ENCODE assay signal across 12 cellular contexts in the genomic region with DNA sequence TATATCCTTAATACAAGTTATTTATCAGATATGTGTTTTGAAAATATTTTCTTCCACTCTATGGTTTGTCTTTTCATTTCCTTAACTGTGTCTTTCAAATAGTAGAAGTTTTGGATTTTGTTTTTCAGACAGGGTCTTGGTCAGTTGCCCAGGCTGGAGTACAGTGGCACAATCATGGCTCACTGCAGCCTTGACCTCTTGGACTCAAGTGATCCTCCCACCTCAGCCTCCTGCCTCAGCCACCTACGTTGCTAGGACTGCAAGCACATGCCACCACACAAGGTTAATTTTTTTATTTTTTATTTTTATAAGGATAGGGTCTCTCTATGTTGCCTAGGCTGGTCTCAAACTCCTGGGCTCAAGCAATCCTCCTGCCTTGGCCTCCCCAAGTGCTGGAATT. TPM values are rescaled to one million over a fixed set of nuclear protein-coding genes. Genes with fewer than 3 reads are reported as not detected.
DNase-seq lines count a peak whose midpoint lies in the region; ATAC-seq, FAIRE-seq and TF ChIP-seq lines count a peak whose summit lies in the region.
"Not testable (repeated sequence)": the region's sequence is repeated elsewhere in the genome, so short reads cannot be mapped to it uniquely, and the experiment has no call there.
"Had no signal": no experiment of that assay in that cellular context is flagged by ENCODE, and none has a peak within 500 bp of the region (broad histone marks: within the 10 kb centered on the region; RNA-seq: fewer than 3 reads in every experiment).

No MANE protein-coding gene starts in this region.

- WGBS in HepG2 (ENCODE audit: low lambda C conversion rate): 3% methylated on average over 1 of the region's 1 CpG
- WGBS in spleen, 5 donors: 47 to 64% (median 51%) methylated on average over 1 of the region's 1 CpG
- 85% methylated on average over 1 of the region's 1 CpG for WGBS in suprapubic skin

- intact Hi-C loops in CD14-positive monocyte (cut with micrococcal nuclease); left ventricle myocardium superior (cut with micrococcal nuclease); HepG2 (cut with micrococcal nuclease; ENCODE audit: unreplicated experiment); posterior vena cava (cut with DNase I); spleen (cut with DNase I; ENCODE audit: low total_unique reads): not testable (repeated sequence)

- not testable (repeated sequence) for BruUV-seq in HepG2 (replicated peaks; lab: Mats Ljungman, UMichigan)

- H3K9me3 ChIP-seq in HepG2 (ENCODE audit: low read length); spleen; suprapubic skin: not testable (repeated sequence)

- H3K9ac ChIP-seq in HepG2 (ENCODE audit: insufficient read depth, low read depth, low read length): not testable (repeated sequence)

- POLR2A ChIA-PET in HepG2 (lab: Yijun Ruan, JAX): not testable (repeated sequence)

- H2AFZ ChIP-seq in HepG2 (ENCODE audit: low read length): not testable (repeated sequence)

- not testable (repeated sequence) for H3K4me1 Mint-ChIP-seq in CD14-positive monocyte; chondrocyte (ENCODE audit: low read depth)

- FAIRE-seq in HepG2 (lab: Jason Lieb, UNC): not testable (repeated sequence)

- ATAC-seq in left ventricle myocardium superior, HepG2: not testable (repeated sequence)

- not testable (repeated sequence) for H3K36me3 Mint-ChIP-seq in CD14-positive monocyte; chondrocyte (ENCODE audit: low read depth)

- TF ChIP-seq CTCF in CD14-positive monocyte (IDR thresholded peaks at IDR 0.05); chondrocyte (IDR thresholded peaks at IDR 0.05); HepG2 (CRISPR knock-in tag; IDR thresholded peaks at IDR 0.05); spleen (IDR thresholded peaks at IDR 0.05 in 8 of 11, conservative IDR thresholded peaks at IDR 0.05 in 3 of 11); suprapubic skin (IDR thresholded peaks at IDR 0.05): not testable (repeated sequence)

- TF ChIP-seq RAD21 in HepG2 (CRISPR knock-in tag; IDR thresholded peaks at IDR 0.05): not testable (repeated sequence)

- H3K4me3 Mint-ChIP-seq in CD14-positive monocyte; chondrocyte (ENCODE audit: unreplicated experiment): not testable (repeated sequence)

- peaks cover 6 to 11% (median 10%) of the 10 kb centered on the region in 3 donors for H3K27me3 Mint-ChIP-seq in CD14-positive monocyte (ENCODE audit: low read depth in 3 of 3)
- H3K27me3 Mint-ChIP-seq in chondrocyte (ENCODE audit: low read depth): not testable (repeated sequence)

- H3K4me3 ChIP-seq in HepG2 (replicated peaks in 1 of 3; ENCODE audit: insufficient read depth in 1 of 3, low read depth in 2 of 3, low read length in 3 of 3); spleen; suprapubic skin: not testable (repeated sequence)

- in situ Hi-C loops in HepG2 (cut with HindIII; ENCODE audit: extremely low pct_ligation_motif_present, low pct_unique_long_range_greater_than_20kb): not testable (repeated sequence)

- H3K4me2 ChIP-seq in HepG2 (ENCODE audit: low read depth, low read length): not testable (repeated sequence)

- H3K27ac Mint-ChIP-seq in CD14-positive monocyte; chondrocyte (ENCODE audit: unreplicated experiment): not testable (repeated sequence)

- not testable (repeated sequence) for H3K79me2 ChIP-seq in HepG2 (ENCODE audit: insufficient read depth, low read length)

- TF ChIP-seq EP300 in HepG2 (IDR thresholded peaks at IDR 0.05; ENCODE audit: low read depth in 2 of 2, low read length in 2 of 2); HepG2 (CRISPR knock-in tag; IDR thresholded peaks at IDR 0.05; ENCODE audit: borderline replicate concordance); suprapubic skin (IDR thresholded peaks at IDR 0.05): not testable (repeated sequence)

- H4K20me1 ChIP-seq in HepG2 (ENCODE audit: insufficient read depth, low read length): not testable (repeated sequence)

- H3K36me3 ChIP-seq in HepG2 (replicated peaks in 1 of 2; ENCODE audit: control insufficient read depth in 1 of 2, insufficient read depth in 2 of 2, low read length in 2 of 2); spleen; suprapubic skin: not testable (repeated sequence)

- H3K27me3 ChIP-seq in HepG2 (ENCODE audit: control insufficient read depth in 1 of 2, insufficient read depth in 2 of 2, low read length in 2 of 2) (peaks cover 0 to 22% of the 10 kb centered on the region in 2 experiments; a peak in 3 of 5 replicates), spleen (replicated peaks in 1 of 7) (peaks cover 0 to 18% (median 8%) of the 10 kb centered on the region in 7 donors), suprapubic skin (peaks cover 11% of the 10 kb centered on the region)

- CTCF ChIA-PET in HepG2 (lab: Yijun Ruan, JAX; ENCODE audit: low intra/inter-chr PET ratio, low total read pairs): not testable (repeated sequence)

- H3K9me3 Mint-ChIP-seq in CD14-positive monocyte; chondrocyte (ENCODE audit: low read depth): not testable (repeated sequence)

- DNase-seq in CD14-positive monocyte (ENCODE audit: low spot score) (peak; percentile 5), chondrocyte (ENCODE audit: low spot score) (peak; percentile 51), left ventricle myocardium superior (peak; percentile 6), posterior vena cava (ENCODE audit: low spot score) (peak; percentile 74), spleen (peak; percentile 35), suprapubic skin (ENCODE audit: low spot score in 2 of 2) (peak; percentile 38 to 70)
- peak; percentile 21 for DNase-seq in activated CD4-positive, CD25-positive, alpha-beta regulatory T cell treated with anti-CD3 and anti-CD28 coated beads, Interleukin-2, amount 50 U/mL, for 72 hours
- not testable (repeated sequence) for DNase-seq in HepG2 (ENCODE audit: low spot score)

- not testable (repeated sequence) for H3K27ac ChIP-seq in HepG2 (ENCODE audit: extremely low read length, insufficient read depth, low read length); spleen; suprapubic skin

- H3K4me1 ChIP-seq in HepG2 (ENCODE audit: insufficient read depth, low read length); spleen; suprapubic skin: not testable (repeated sequence)

- not testable (repeated sequence) for TF ChIP-seq POLR2A in HepG2 (IDR thresholded peaks at IDR 0.05; ENCODE audit: insufficient read depth in 1 of 2, low read depth in 2 of 2, low read length in 2 of 2); spleen (IDR thresholded peaks at IDR 0.05); suprapubic skin (IDR thresholded peaks at IDR 0.05)

RNA-seq across cellular contexts. Expression of a gene that starts 24.2 kb away (rescaled TPM):
- not detected for polyA plus RNA-seq in CD14-positive monocyte
- total RNA-seq in chondrocyte: 5.4 to 12.3 TPM (median 5.7 TPM) in 3 replicates
- not detected for total RNA-seq in left ventricle myocardium superior
- not detected in 2 replicates for total RNA-seq in HepG2 (2016; rRNA removed; fragmentation: Illumina TruSeq; extraction: Trizol)
- not detected in 2 replicates for total RNA-seq in HepG2 (2016; cell fraction: cytosol; rRNA removed; fragmentation: Illumina TruSeq; extraction: Trizol; ENCODE audit: low read depth)
- total RNA-seq in HepG2 (2016; cell fraction: insoluble cytoplasmic fraction; rRNA removed; fragmentation: Illumina TruSeq; extraction: Trizol): not detected in 2 replicates
- total RNA-seq in HepG2 (2016; cell fraction: membrane; rRNA removed; fragmentation: Illumina TruSeq; extraction: Trizol): not detected in 2 replicates
- total RNA-seq in HepG2 (2016; cell fraction: nucleus; rRNA removed; fragmentation: Illumina TruSeq; extraction: Trizol): not detected in 2 replicates
- polyA plus RNA-seq in HepG2 (2011; rRNA removed): not detected in 2 replicates
- not detected in 2 replicates for polyA plus RNA-seq in HepG2 (2011; cell fraction: cytosol; rRNA removed)
- not detected in 2 replicates for polyA plus RNA-seq in HepG2 (2011; cell fraction: nucleus; rRNA removed)
- polyA plus RNA-seq in HepG2 (2012): not detected in 2 replicates
- not detected in 2 replicates for polyA plus RNA-seq in HepG2 (2016; cell fraction: cytosol; fragmentation: Illumina TruSeq; extraction: Trizol; ENCODE audit: low read depth)
- polyA plus RNA-seq in HepG2 (2016; cell fraction: insoluble cytoplasmic fraction; fragmentation: Illumina TruSeq; extraction: Trizol; ENCODE audit: low read depth): not detected in 2 replicates
- polyA plus RNA-seq in HepG2 (2016; cell fraction: membrane; fragmentation: Illumina TruSeq; extraction: Trizol; ENCODE audit: low read depth): not detected in 2 replicates
- polyA plus RNA-seq in HepG2 (2016; cell fraction: nucleus; fragmentation: Illumina TruSeq; extraction: Trizol; ENCODE audit: insufficient read depth, low read depth): not detected in 2 replicates
- polyA minus RNA-seq in HepG2 (2011; rRNA and poly(A)+ RNA removed; ENCODE audit: low replicate concordance): not detected in 2 replicates
- not detected in 2 replicates for polyA minus RNA-seq in HepG2 (2011; cell fraction: cytosol; rRNA and poly(A)+ RNA removed)
- polyA minus RNA-seq in HepG2 (2011; cell fraction: nucleus; rRNA and poly(A)+ RNA removed): not detected in 2 replicates
- not detected for total RNA-seq in posterior vena cava
- not detected for total RNA-seq in spleen
- not detected for polyA plus RNA-seq in spleen
- total RNA-seq in suprapubic skin: 10 to 100 TPM; 32.8 to 61.2 (median 40.4) TPM
- total RNA-seq: A673; CD4-positive, CD25-positive, alpha-beta regulatory T cell; CD8-positive, alpha-beta T cell; HFFc6 had no signal
- polyA plus RNA-seq: CD4-positive, CD25-positive, alpha-beta regulatory T cell had no signal

RNA-seq across cellular contexts. Expression of a gene that starts 46.7 kb away (rescaled TPM):
- polyA plus RNA-seq in CD14-positive monocyte (under 1 TPM in 1 of 2 donors, not detected in 1; 0.23 TPM), HepG2 (2011; rRNA removed) (0.24 and 0.29 TPM in 2 replicates), spleen (1 to 10 TPM in 2 of 3 donors, under 1 TPM in 1; 0.20 to 1.5 (median 1.0) TPM)
- total RNA-seq in chondrocyte (11.6 to 44.3 TPM (median 14.5 TPM) in 3 replicates), left ventricle myocardium superior (3.6 TPM), HepG2 (2016; rRNA removed; fragmentation: Illumina TruSeq; extraction: Trizol) (0.24 and 0.38 TPM in 2 replicates), posterior vena cava (1 to 10 TPM; 5.9 to 6.8 TPM), spleen (1 to 10 TPM in 6 of 7 donors, under 1 TPM in 1; 0.92 to 8.4 (median 3.2) TPM), suprapubic skin (1 to 10 TPM in 3 of 4 donors, under 1 TPM in 1; 0.26 to 4.0 (median 2.6) TPM)
- 0.40 TPM in 1 of 2 replicates, not detected in the other for total RNA-seq in HepG2 (2016; cell fraction: cytosol; rRNA removed; fragmentation: Illumina TruSeq; extraction: Trizol; ENCODE audit: low read depth)
- total RNA-seq in HepG2 (2016; cell fraction: insoluble cytoplasmic fraction; rRNA removed; fragmentation: Illumina TruSeq; extraction: Trizol): 0.19 and 0.34 TPM in 2 replicates
- total RNA-seq in HepG2 (2016; cell fraction: membrane; rRNA removed; fragmentation: Illumina TruSeq; extraction: Trizol): 0.24 and 0.37 TPM in 2 replicates
- 0.43 and 0.47 TPM in 2 replicates for total RNA-seq in HepG2 (2016; cell fraction: nucleus; rRNA removed; fragmentation: Illumina TruSeq; extraction: Trizol)
- polyA plus RNA-seq in HepG2 (2011; cell fraction: cytosol; rRNA removed): 0.13 and 0.15 TPM in 2 replicates
- polyA plus RNA-seq in HepG2 (2011; cell fraction: nucleus; rRNA removed): 0.51 and 0.57 TPM in 2 replicates
- 3.1 and 5.1 TPM in 2 replicates for polyA plus RNA-seq in HepG2 (2012)
- polyA plus RNA-seq in HepG2 (2016; cell fraction: cytosol; fragmentation: Illumina TruSeq; extraction: Trizol; ENCODE audit: low read depth): 0.25 TPM in 1 of 2 replicates, not detected in the other
- polyA plus RNA-seq in HepG2 (2016; cell fraction: insoluble cytoplasmic fraction; fragmentation: Illumina TruSeq; extraction: Trizol; ENCODE audit: low read depth): 0.30 and 0.46 TPM in 2 replicates
- polyA plus RNA-seq in HepG2 (2016; cell fraction: membrane; fragmentation: Illumina TruSeq; extraction: Trizol; ENCODE audit: low read depth): 0.15 and 0.24 TPM in 2 replicates
- polyA plus RNA-seq in HepG2 (2016; cell fraction: nucleus; fragmentation: Illumina TruSeq; extraction: Trizol; ENCODE audit: insufficient read depth, low read depth): 0.45 and 1.1 TPM in 2 replicates
- 0.70 and 0.86 TPM in 2 replicates for polyA minus RNA-seq in HepG2 (2011; rRNA and poly(A)+ RNA removed; ENCODE audit: low replicate concordance)
- not detected in 2 replicates for polyA minus RNA-seq in HepG2 (2011; cell fraction: cytosol; rRNA and poly(A)+ RNA removed)
- 1.9 and 2.8 TPM in 2 replicates for polyA minus RNA-seq in HepG2 (2011; cell fraction: nucleus; rRNA and poly(A)+ RNA removed)
